22 cellular contexts compared by ENCODE assay signal in genomic region chr22:23014250-23014649, GRCh38. TPM values are rescaled to one million over a fixed set of nuclear protein-coding genes. Genes with fewer than 3 reads are reported as not detected.
"Had no signal": no experiment of that assay in that cellular context is flagged by ENCODE, and none has a peak within 500 bp of the region (broad histone marks: within the 10 kb centered on the region; RNA-seq: fewer than 3 reads in every experiment).

No MANE protein-coding gene starts in this region.

- FAIRE-seq: endometrium, islet of Langerhans, small intestine had no signal

- H3K36me3 Mint-ChIP-seq: naive thymus-derived CD4-positive, alpha-beta T cell; stimulated activated memory B cell treated with anti-CD40 and anti-IgM and Interleukin-4, amounts not matched to agents 10 μg/mL and 1 μg/mL and 100 μg/mL, for 72 hours had no signal

- H3K4me3 Mint-ChIP-seq: naive thymus-derived CD4-positive, alpha-beta T cell; nephron progenitor cell; stimulated activated memory B cell treated with anti-CD40 and anti-IgM and Interleukin-4, amounts not matched to agents 10 μg/mL and 1 μg/mL and 100 μg/mL, for 72 hours; stimulated activated naive CD8-positive, alpha-beta T cell treated with anti-CD3 and anti-CD28 coated beads, Interleukin-15, Interleukin-2, amounts not matched to agents 100 ng/mL and 50 ng/mL, for 24 hours had no signal

- H3K36me3 ChIP-seq: gastrocnemius medialis, heart right ventricle, neutrophil, tibial artery, upper lobe of left lung, uterus had no signal

- H3K27me3 Mint-ChIP-seq: stimulated activated memory B cell treated with anti-CD40 and anti-IgM and Interleukin-4, amounts not matched to agents 10 μg/mL and 1 μg/mL and 100 μg/mL, for 72 hours had no signal

- H3K9me3 Mint-ChIP-seq: naive thymus-derived CD4-positive, alpha-beta T cell; nephron progenitor cell; stimulated activated memory B cell treated with anti-CD40 and anti-IgM and Interleukin-4, amounts not matched to agents 10 μg/mL and 1 μg/mL and 100 μg/mL, for 72 hours; stimulated activated naive CD8-positive, alpha-beta T cell treated with anti-CD3 and anti-CD28 coated beads, Interleukin-15, Interleukin-2, amounts not matched to agents 100 ng/mL and 50 ng/mL, for 24 hours had no signal

- ATAC-seq: esophagus mucosa; gastrocnemius medialis; heart right ventricle; left lobe of liver; naive thymus-derived CD4-positive, alpha-beta T cell; stimulated activated memory B cell treated with anti-CD40 and anti-IgM and Interleukin-4, amounts not matched to agents 10 μg/mL and 1 μg/mL and 100 μg/mL, for 72 hours had no signal

- H3K27me3 ChIP-seq: neutrophil, upper lobe of left lung, uterus had no signal

- H3K27ac Mint-ChIP-seq: nephron progenitor cell; stimulated activated memory B cell treated with anti-CD40 and anti-IgM and Interleukin-4, amounts not matched to agents 10 μg/mL and 1 μg/mL and 100 μg/mL, for 72 hours; stimulated activated naive CD8-positive, alpha-beta T cell treated with anti-CD3 and anti-CD28 coated beads, Interleukin-15, Interleukin-2, amounts not matched to agents 100 ng/mL and 50 ng/mL, for 24 hours had no signal

- H3K4me3 ChIP-seq: gastrocnemius medialis, heart right ventricle, tibial artery, upper lobe of left lung, uterus had no signal

- H3K4me1 Mint-ChIP-seq: nephron progenitor cell had no signal

- DNase-seq: effector memory CD4-positive, alpha-beta T cell; gastrocnemius medialis; heart right ventricle; hypothalamus; kidney glomerular epithelial cell; mammary epithelial cell; naive thymus-derived CD4-positive, alpha-beta T cell; nephron progenitor cell; small intestine; stimulated activated CD4-positive, alpha-beta T cell treated with anti-CD3 and anti-CD28 coated beads, Interleukin-12 subunit alpha, Interleukin-12 subunit beta, amount 100 ng/mL, for 4 hours; stimulated activated CD4-positive, alpha-beta T cell treated with anti-CD3 and anti-CD28 coated beads, Interleukin-4, amount 100 ng/mL, for 1 hour; stimulated activated CD8-positive, alpha-beta memory T cell treated with anti-CD3 and anti-CD28 coated beads, Interleukin-4, amount 100 ng/mL, for 48 hours; tibial artery; upper lobe of left lung; uterus had no signal

- H3K27ac ChIP-seq: gastrocnemius medialis, heart right ventricle, neutrophil, tibial artery, upper lobe of left lung, uterus had no signal

- H3K4me1 ChIP-seq: gastrocnemius medialis, heart right ventricle, tibial artery, upper lobe of left lung, uterus had no signal

- H3K9me3 ChIP-seq: gastrocnemius medialis, heart right ventricle, neutrophil, tibial artery, upper lobe of left lung, uterus had no signal

RNA-seq across cellular contexts. Expression of gene GNAZ, which starts 56.1 kb away (rescaled TPM):
- polyA plus RNA-seq: naive thymus-derived CD4-positive, alpha-beta T cell had no signal
